Comparison of ENCODE assay signal across 2 cellular contexts in genomic region chr15:40647523-40647922, GRCh38.
TF ChIP-seq lines count a peak whose summit lies in the region.

No MANE protein-coding gene starts in this region.

TF ChIP-seq in H1, 55 proteins besides CTCF, POLR2A, EP300 and RAD21:
- TF ChIP-seq MAFK (IDR thresholded peaks at IDR 0.05; ENCODE audit: low read depth, low read length) (peak; percentile 95), HDAC6 (IDR thresholded peaks at IDR 0.05; ENCODE audit: low read depth, low read length) (no peak)
TF ChIP-seq in H1: peak in this region for 1.

TF ChIP-seq in HEK293T, 16 proteins besides CTCF, POLR2A, EP300 and RAD21:
- TF ChIP-seq PKNOX1 (IDR thresholded peaks at IDR 0.05) (no peak), ELF4 (IDR thresholded peaks at IDR 0.05) (no peak), SUZ12 (IDR thresholded peaks at IDR 0.05) (no peak), ARNT (IDR thresholded peaks at IDR 0.05) (no peak)
